ENCODE assay signal across 16 cellular contexts in genomic region chr19:32208060-32208459, GRCh38.
DNase-seq lines count a peak whose midpoint lies in the region; ATAC-seq, FAIRE-seq and TF ChIP-seq lines count a peak whose summit lies in the region.
"Had no signal": no experiment of that assay in that cellular context is flagged by ENCODE, and none has a peak within 500 bp of the region (broad histone marks: within the 10 kb centered on the region; RNA-seq: fewer than 3 reads in every experiment).

No MANE protein-coding gene starts in this region.

- 14% methylated on average over 1 of the region's 1 CpG for WGBS in esophagus muscularis mucosa

- H3K4me1 Mint-ChIP-seq in osteocyte (ENCODE audit: unreplicated experiment): no peaks in the 10 kb centered on the region
- H3K4me1 Mint-ChIP-seq: CD14-positive monocyte; CD4-positive, alpha-beta memory T cell had no signal

- no peaks in the 10 kb centered on the region for H3K4me1 ChIP-seq in esophagus muscularis mucosa
- no peaks in the 10 kb centered on the region for H3K4me1 ChIP-seq in gastrocnemius medialis
- H3K4me1 ChIP-seq: HAP-1 had no signal

- DNase-seq in activated CD8-positive, alpha-beta memory T cell treated with anti-CD3 and anti-CD28 coated beads, Interleukin-2, amount 50 U/mL, for 48 hours: peak; percentile 17
- no peak for DNase-seq in activated CD8-positive, alpha-beta memory T cell treated with anti-CD3 and anti-CD28 coated beads for 24 hours
- DNase-seq in esophagus muscularis mucosa (ENCODE audit: extremely low spot score): peak; percentile 90
- DNase-seq in osteocyte (ENCODE audit: extremely low spot score, unreplicated experiment): peak; percentile 65
- no peak for DNase-seq in urothelium cell line (ENCODE audit: low spot score)
- DNase-seq in T-helper 1 cell: no peak
- DNase-seq in gastrocnemius medialis: no peak
- DNase-seq: CD4-positive, alpha-beta memory T cell; DMS153; DMS79; GDM1 had no signal

- peak; percentile 20 for FAIRE-seq in urothelium cell line (lab: Jason Lieb, UNC)
- FAIRE-seq: GM12892 had no signal

- intact Hi-C loops in esophagus muscularis mucosa (cut with DNase I) (no loop called here), gastrocnemius medialis (cut with DNase I; ENCODE audit: low total_unique reads) (no loop called here)

- H3K9me3 ChIP-seq in esophagus muscularis mucosa (peaks cover 0 to 20% (median 13%) of the 10 kb centered on the region in 4 donors), gastrocnemius medialis (no peaks in the 10 kb centered on the region)
- H3K9me3 ChIP-seq: HAP-1 had no signal

- H3K27me3 ChIP-seq in esophagus muscularis mucosa: peaks cover 0 to 29% (median 0%) of the 10 kb centered on the region in 4 donors
- no peaks in the 10 kb centered on the region for H3K27me3 ChIP-seq in gastrocnemius medialis
- H3K27me3 ChIP-seq: BLaER1 had no signal

- no peaks in the 10 kb centered on the region for H3K27me3 Mint-ChIP-seq in osteocyte (ENCODE audit: unreplicated experiment)

- no peaks in the 10 kb centered on the region for H3K36me3 ChIP-seq in esophagus muscularis mucosa
- H3K36me3 ChIP-seq in gastrocnemius medialis: no peaks in the 10 kb centered on the region
- H3K36me3 ChIP-seq: BLaER1, HAP-1 had no signal

- H3K4me3 ChIP-seq in esophagus muscularis mucosa: no peak overlapping the region
- no peak overlapping the region for H3K4me3 ChIP-seq in gastrocnemius medialis
- H3K4me3 ChIP-seq: BLaER1, HAP-1 had no signal

- in situ Hi-C loops in gastrocnemius medialis (cut with MboI; ENCODE audit: low sequenced_read_pairs in 4 of 4): loop anchor here in 2 of 4 donors (25.0 kb wide), 1 partner anchor 1421 kb away; no protein-coding TSS in a partner anchor

- no peak overlapping the region for H3K27ac ChIP-seq in esophagus muscularis mucosa (replicated peaks in 1 of 4)
- H3K27ac ChIP-seq in gastrocnemius medialis: no peak overlapping the region
- H3K27ac ChIP-seq: 22Rv1, BLaER1 had no signal

- peaks cover 24% of the 10 kb centered on the region for H3K9me3 Mint-ChIP-seq in osteocyte (ENCODE audit: unreplicated experiment)

- TF ChIP-seq CTCF in esophagus muscularis mucosa (IDR thresholded peaks at IDR 0.05) (no peak), osteocyte (IDR thresholded peaks at IDR 0.05) (no peak), gastrocnemius medialis (IDR thresholded peaks at IDR 0.05 in 4 of 5, conservative IDR thresholded peaks at IDR 0.05 in 1 of 5) (no peak)

- TF ChIP-seq EP300 in esophagus muscularis mucosa (IDR thresholded peaks at IDR 0.05): no peak

- H3K27ac Mint-ChIP-seq in osteocyte (ENCODE audit: unreplicated experiment): no peak overlapping the region
- H3K27ac Mint-ChIP-seq: CD14-positive monocyte; CD4-positive, alpha-beta memory T cell had no signal

- no peaks in the 10 kb centered on the region for H3K36me3 Mint-ChIP-seq in osteocyte (ENCODE audit: unreplicated experiment)
- H3K36me3 Mint-ChIP-seq: CD14-positive monocyte had no signal

- no peak for ATAC-seq in gastrocnemius medialis

- TF ChIP-seq POLR2A in esophagus muscularis mucosa (IDR thresholded peaks at IDR 0.05; ENCODE audit: low read depth) (no peak), gastrocnemius medialis (IDR thresholded peaks at IDR 0.05) (no peak)

- H3K4me3 Mint-ChIP-seq in osteocyte (ENCODE audit: unreplicated experiment): no peak overlapping the region
- H3K4me3 Mint-ChIP-seq: CD14-positive monocyte; CD4-positive, alpha-beta memory T cell had no signal

Comparison
In these comparisons a context has a peak if more than half of its experiments do, and no peak if none do; other contexts are left out.
1. DNase-seq: peak in activated CD8-positive, alpha-beta memory T cell treated with anti-CD3 and anti-CD28 coated beads, Interleukin-2, amount 50 U/mL, for 48 hours (single experiment), esophagus muscularis mucosa (single experiment) and osteocyte (single experiment); none in activated CD8-positive, alpha-beta memory T cell treated with anti-CD3 and anti-CD28 coated beads for 24 hours (single experiment), urothelium cell line (single experiment), T-helper 1 cell (0 of 5) and gastrocnemius medialis (0 of 2).